ENCODE assay signal across 1 cellular context in genomic region chr7:923108-924041, GRCh38.
TF ChIP-seq lines count a peak whose summit lies in the region.

No MANE protein-coding gene starts in this region.

TF ChIP-seq in GM23338, 12 proteins besides CTCF, POLR2A, EP300 and RAD21 (continued from another document):
- no peak for TF ChIP-seq ZNF462 (CRISPR knock-in tag; IDR thresholded peaks at IDR 0.05)
- TF ChIP-seq REST (IDR thresholded peaks at IDR 0.05; ENCODE audit: unreplicated experiment): no peak
- TF ChIP-seq NANOG (IDR thresholded peaks at IDR 0.05; ENCODE audit: borderline replicate concordance): no peak
